Comparison of ENCODE assay signal across 1 cellular context in genomic region chr9:20599195-20599594, GRCh38.
TF ChIP-seq lines count a peak whose summit lies in the region.

No MANE protein-coding gene starts in this region.

TF ChIP-seq in IMR-90, 13 proteins besides CTCF, POLR2A, EP300 and RAD21 (continued from another document):
- TF ChIP-seq, protein P1, sequence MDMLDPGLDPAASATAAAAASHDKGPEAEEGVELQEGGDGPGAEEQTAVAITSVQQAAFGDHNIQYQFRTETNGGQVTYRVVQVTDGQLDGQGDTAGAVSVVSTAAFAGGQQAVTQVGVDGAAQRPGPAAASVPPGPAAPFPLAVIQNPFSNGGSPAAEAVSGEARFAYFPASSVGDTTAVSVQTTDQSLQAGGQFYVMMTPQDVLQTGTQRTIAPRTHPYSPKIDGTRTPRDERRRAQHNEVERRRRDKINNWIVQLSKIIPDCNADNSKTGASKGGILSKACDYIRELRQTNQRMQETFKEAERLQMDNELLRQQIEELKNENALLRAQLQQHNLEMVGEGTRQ (IDR thresholded peaks at IDR 0.05; ENCODE audit: low read depth, low read length), result no peak
- TF ChIP-seq MAFK (IDR thresholded peaks at IDR 0.05; ENCODE audit: low read depth, low read length) (no peak), RFX5 (IDR thresholded peaks at IDR 0.05; ENCODE audit: low read depth, low read length) (no peak), FOS (IDR thresholded peaks at IDR 0.05; ENCODE audit: low read depth, low read length) (0 out of 2 replicates have a peak, but pooled peaks have one; percentile 13), NFE2L2 (IDR thresholded peaks at IDR 0.05; ENCODE audit: low read depth, low read length) (no peak)
